ENCODE assay signal across 8 cellular contexts in the genomic region with DNA sequence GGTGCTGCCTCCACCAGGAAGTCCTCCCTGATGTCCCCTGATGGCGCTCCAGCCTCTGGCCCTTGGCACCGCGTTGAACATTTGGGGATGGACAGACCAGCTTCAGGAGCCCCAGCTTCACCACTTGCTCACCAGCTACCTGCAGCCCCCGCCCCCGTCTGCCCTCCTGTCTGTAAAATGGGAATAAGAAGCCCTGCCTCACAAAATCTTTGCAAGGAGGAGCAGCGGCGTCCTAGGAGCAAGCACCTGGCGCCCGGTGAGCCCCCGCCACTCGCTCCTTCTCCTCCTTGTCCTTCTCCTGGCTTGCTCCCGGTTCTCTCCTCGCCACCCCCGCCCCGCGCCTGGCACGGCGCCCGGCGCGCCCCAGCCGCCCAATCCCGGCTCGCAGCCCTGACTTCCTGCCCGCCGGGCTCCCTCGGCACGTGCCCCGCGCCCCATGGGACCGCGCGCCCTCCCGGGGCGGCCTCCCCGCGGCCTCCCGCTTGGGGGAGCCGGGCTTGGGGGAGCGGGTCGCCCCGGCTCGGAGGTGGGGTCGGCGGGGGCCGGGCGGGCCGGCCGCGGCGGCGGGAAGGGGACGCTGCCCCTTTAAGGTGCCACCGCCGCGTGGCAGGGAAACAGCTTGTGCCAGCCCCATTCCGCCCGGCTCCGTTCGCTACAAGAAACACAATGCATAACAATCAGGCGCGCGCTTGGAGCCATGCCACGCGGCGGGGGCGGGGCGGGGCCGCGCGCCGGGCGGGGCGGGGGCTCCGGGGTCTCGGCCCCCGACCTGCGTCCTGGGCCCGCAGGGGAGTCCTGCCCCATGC.
DNase-seq lines count a peak whose midpoint lies in the region; ATAC-seq and TF ChIP-seq lines count a peak whose summit lies in the region.

No MANE protein-coding gene starts in this region.

- ATAC-seq in HG02884 (IDR thresholded peaks at IDR 0.05; ENCODE audit: unreplicated experiment) (no peak), GM18517 (IDR thresholded peaks at IDR 0.05; ENCODE audit: unreplicated experiment) (no peak)

- H3K4me3 ChIP-seq in GM12875 (ENCODE audit: low read depth, low read length) (peak overlapping the region; percentile 38), WI38 (ENCODE audit: low read depth, low read length) (peak overlapping the region; percentile 58), cardiac fibroblast (replicated peaks in 1 of 2; ENCODE audit: low read depth in 2 of 2, low read length in 2 of 2) (peak overlapping the region; percentile 46 to 52)

- TF ChIP-seq CTCF in GM12875 (IDR thresholded peaks at IDR 0.05; ENCODE audit: borderline replicate concordance, insufficient read depth, low read depth, low read length) (no peak), WI38 (IDR thresholded peaks at IDR 0.05; ENCODE audit: low read depth, low read length) (no peak), cardiac fibroblast (IDR thresholded peaks at IDR 0.05; ENCODE audit: low read depth, low read length) (no peak)

- DNase-seq in NCI-H2081 treated with DMSO at 0.1 percent for 48 hours (lab: John Stamatoyannopoulos, UW): peak; percentile 47
- DNase-seq in cardiac fibroblast (ENCODE audit: low read depth in 2 of 2): peak; percentile 28 to 74
- DNase-seq in left kidney (ENCODE audit: low read depth, low spot score): peak; percentile 80
- peak in 2 of 3 experiments; percentile 28 to 54 for DNase-seq in stimulated activated CD4-positive, alpha-beta T cell treated with anti-CD3 and anti-CD28 coated beads, TNF-alpha, amount 100 ng/mL, for 24 hours (ENCODE audit: low read depth in 3 of 3)
